Comparison of ENCODE assay signal across 13 cellular contexts in genomic region chr11:130652671-130653335, GRCh38.
DNase-seq lines count a peak whose midpoint lies in the region; ATAC-seq and TF ChIP-seq lines count a peak whose summit lies in the region.
"Had no signal": no experiment of that assay in that cellular context is flagged by ENCODE, and none has a peak within 500 bp of the region (broad histone marks: within the 10 kb centered on the region; RNA-seq: fewer than 3 reads in every experiment).

No MANE protein-coding gene starts in this region.

- H2BK15ac ChIP-seq in mesendoderm (replicated peaks; ENCODE audit: low read depth), result no peak overlapping the region

- H2AK5ac ChIP-seq in mesendoderm (ENCODE audit: low read length), result no peak overlapping the region

- no peak overlapping the region for H3K4me3 Mint-ChIP-seq in activated CD4-positive, alpha-beta T cell treated with anti-CD3 and anti-CD28 coated beads, Interleukin-2, amount 10 ng/mL, durations not matched to agents 7 days and 5 days
- H3K4me3 Mint-ChIP-seq: activated CD4-positive, alpha-beta T cell treated with anti-CD3 and anti-CD28 coated beads for 36 hours; activated naive CD8-positive, alpha-beta T cell treated with anti-CD3 and anti-CD28 coated beads, Interleukin-2, amount 10 ng/mL, durations not matched to agents 7 days and 5 days; CD4-positive, alpha-beta memory T cell had no signal

- no peak for TF ChIP-seq CTCF in psoas muscle (IDR thresholded peaks at IDR 0.05)

- CTCF ChIA-PET in activated CD4-positive, alpha-beta T cell treated with anti-CD3 and anti-CD28 coated beads, Interleukin-2, amount 10 ng/mL, durations not matched to agents 7 days and 5 days (lab: Charles Lee), result interaction anchor here (0.6 kb wide), 1 partner anchor 1757 kb away, joined by 4 read pairs; no protein-coding TSS in a partner anchor

- H3K4me1 ChIP-seq in psoas muscle, result peaks cover 23% of the 10 kb centered on the region
- peaks cover 10% of the 10 kb centered on the region for H3K4me1 ChIP-seq in mesendoderm (ENCODE audit: control insufficient read depth, low read depth, low read length)

- H3K27ac Mint-ChIP-seq in activated CD4-positive, alpha-beta T cell treated with anti-CD3 and anti-CD28 coated beads, Interleukin-2, amount 10 ng/mL, durations not matched to agents 7 days and 5 days, result no peak overlapping the region
- H3K27ac Mint-ChIP-seq: activated CD4-positive, alpha-beta T cell treated with anti-CD3 and anti-CD28 coated beads for 36 hours; activated naive CD8-positive, alpha-beta T cell treated with anti-CD3 and anti-CD28 coated beads, Interleukin-2, amount 10 ng/mL, durations not matched to agents 7 days and 5 days; CD4-positive, alpha-beta memory T cell had no signal

- H4K8ac ChIP-seq in mesendoderm (ENCODE audit: low read depth, low read length), result no peak overlapping the region

- H3K36me3 Mint-ChIP-seq in activated CD4-positive, alpha-beta T cell treated with anti-CD3 and anti-CD28 coated beads, Interleukin-2, amount 10 ng/mL, durations not matched to agents 7 days and 5 days (ENCODE audit: low read depth), result no peaks in the 10 kb centered on the region
- H3K36me3 Mint-ChIP-seq: activated naive CD8-positive, alpha-beta T cell treated with anti-CD3 and anti-CD28 coated beads, Interleukin-2, amount 10 ng/mL, durations not matched to agents 7 days and 5 days; CD4-positive, alpha-beta memory T cell had no signal

- no peaks in the 10 kb centered on the region for H3K27me3 ChIP-seq in psoas muscle (ENCODE audit: insufficient read depth in 3 of 3, low read length in 2 of 3)
- H3K27me3 ChIP-seq in mesendoderm (ENCODE audit: insufficient read depth, low read length, poor library complexity), result no peaks in the 10 kb centered on the region

- H3K56ac ChIP-seq in mesendoderm (ENCODE audit: low read length), result no peak overlapping the region

- H3K9me3 ChIP-seq in psoas muscle, result no peaks in the 10 kb centered on the region

- ATAC-seq in psoas muscle (peak; percentile 35 to 85 (median 80)), HG03196 (IDR thresholded peaks at IDR 0.05; ENCODE audit: unreplicated experiment) (no peak)
- ATAC-seq: activated CD4-positive, alpha-beta T cell treated with anti-CD3 and anti-CD28 coated beads for 36 hours had no signal

- H3K79me1 ChIP-seq in mesendoderm (ENCODE audit: low read length), result no peaks in the 10 kb centered on the region

- H3K79me2 ChIP-seq in mesendoderm (ENCODE audit: control insufficient read depth, insufficient read depth, low read length), result no peaks in the 10 kb centered on the region

- H3K27ac ChIP-seq in psoas muscle, result peak overlapping the region; percentile 60
- H3K27ac ChIP-seq in mesendoderm (ENCODE audit: low read depth, low read length), result no peak overlapping the region

- 86 to 94% (median 88%) methylated on average over 3 of the region's 3 CpGs for WGBS in psoas muscle, 3 donors
- WGBS in mesendoderm (ENCODE audit: extremely low coverage, insufficient coverage, low lambda C conversion rate), result no CpG with 5 or more reads among the region's 3 CpGs

- no peaks in the 10 kb centered on the region for H3K36me3 ChIP-seq in psoas muscle (ENCODE audit: insufficient read depth in 1 of 2, low read depth in 1 of 2)
- H3K36me3 ChIP-seq in mesendoderm (ENCODE audit: control insufficient read depth, insufficient read depth, low read length), result no peaks in the 10 kb centered on the region

- no peak overlapping the region for H3K9ac ChIP-seq in mesendoderm (ENCODE audit: low read length)

- no peak overlapping the region for H3K4me2 ChIP-seq in mesendoderm (ENCODE audit: low read length)

- no peak overlapping the region for H3K23ac ChIP-seq in mesendoderm (ENCODE audit: low read length)

- H3K9me3 Mint-ChIP-seq in activated CD4-positive, alpha-beta T cell treated with anti-CD3 and anti-CD28 coated beads, Interleukin-2, amount 10 ng/mL, durations not matched to agents 7 days and 5 days, result peaks cover 4% of the 10 kb centered on the region

- H3K18ac ChIP-seq in mesendoderm (ENCODE audit: low read length), result no peak overlapping the region

- H3K4me1 Mint-ChIP-seq in activated CD4-positive, alpha-beta T cell treated with anti-CD3 and anti-CD28 coated beads, Interleukin-2, amount 10 ng/mL, durations not matched to agents 7 days and 5 days, result no peaks in the 10 kb centered on the region
- H3K4me1 Mint-ChIP-seq: activated CD4-positive, alpha-beta T cell treated with anti-CD3 and anti-CD28 coated beads for 36 hours; activated naive CD8-positive, alpha-beta T cell treated with anti-CD3 and anti-CD28 coated beads, Interleukin-2, amount 10 ng/mL, durations not matched to agents 7 days and 5 days; CD4-positive, alpha-beta memory T cell had no signal

- H3K4me3 ChIP-seq in psoas muscle (no peak overlapping the region), mesendoderm (ENCODE audit: low read length) (no peak overlapping the region)

- H2BK120ac ChIP-seq in mesendoderm (ENCODE audit: low read depth, low read length), result no peak overlapping the region

- H4K5ac ChIP-seq in mesendoderm (ENCODE audit: low read length), result no peak overlapping the region

- intact Hi-C loops in psoas muscle (cut with DNase I), result loop anchor here (5.0 to 10.0 kb wide), 2 partner anchors 46 to 138 kb away; no protein-coding TSS in a partner anchor

- POLR2A ChIA-PET in activated CD4-positive, alpha-beta T cell treated with anti-CD3 and anti-CD28 coated beads, Interleukin-2, amount 10 ng/mL, durations not matched to agents 7 days and 5 days (lab: Charles Lee), result no interaction called here

- no peak overlapping the region for H2BK5ac ChIP-seq in mesendoderm (ENCODE audit: low read length)

- no peak overlapping the region for H3K4ac ChIP-seq in mesendoderm (ENCODE audit: low read depth, low read length)

- DNase-seq in AG08396 (ENCODE audit: low spot score) (peak; percentile 60), SW480 (ENCODE audit: low spot score) (peak; percentile 9), fibroblast of the conjunctiva (ENCODE audit: low read depth) (peak; percentile 98), psoas muscle (peak; percentile 79 to 87), mesendoderm (no peak), DMS153 (lab: John Stamatoyannopoulos, UW) (no peak)
- no peak for DNase-seq in activated CD4-positive, alpha-beta T cell treated with anti-CD3 and anti-CD28 coated beads, Interleukin-2, amount 10 ng/mL, durations not matched to agents 7 days and 5 days
- DNase-seq: activated CD4-positive, alpha-beta T cell treated with anti-CD3 and anti-CD28 coated beads for 36 hours; activated naive CD8-positive, alpha-beta T cell treated with anti-CD3 and anti-CD28 coated beads, Interleukin-2, amount 10 ng/mL, durations not matched to agents 7 days and 5 days; CD4-positive, alpha-beta memory T cell; NCI-H2029 treated with DMSO at 0.1 percent for 48 hours; occipital lobe had no signal

- H3K27me3 Mint-ChIP-seq in activated CD4-positive, alpha-beta T cell treated with anti-CD3 and anti-CD28 coated beads, Interleukin-2, amount 10 ng/mL, durations not matched to agents 7 days and 5 days, result peaks cover 3% of the 10 kb centered on the region

Comparison
In these comparisons a context has a peak if more than half of its experiments do, and no peak if none do; other contexts are left out.
1. DNase-seq: peak in AG08396 (single experiment), SW480 (single experiment), fibroblast of the conjunctiva (single experiment) and psoas muscle (2 of 2); none in activated CD4-positive, alpha-beta T cell treated with anti-CD3 and anti-CD28 coated beads, Interleukin-2, amount 10 ng/mL, durations not matched to agents 7 days and 5 days (single experiment), mesendoderm (single experiment) and DMS153 (single experiment).